ENCODE assay signal across 20 cellular contexts in genomic region chr1:55822896-55823295, GRCh38.
"Had no signal": no experiment of that assay in that cellular context is flagged by ENCODE, and none has a peak within 500 bp of the region (broad histone marks: within the 10 kb centered on the region; RNA-seq: fewer than 3 reads in every experiment).

No MANE protein-coding gene starts in this region.

- H3K9me3 Mint-ChIP-seq: endodermal cell had no signal

- H3K9me3 ChIP-seq: neutrophil, stomach, thoracic aorta, transverse colon had no signal

- H3K4me1 Mint-ChIP-seq: naive thymus-derived CD4-positive, alpha-beta T cell had no signal

- H3K27ac ChIP-seq: foreskin keratinocyte, neutrophil, stomach, thoracic aorta, transverse colon had no signal

- H3K36me3 ChIP-seq: neutrophil, stomach, thoracic aorta, transverse colon had no signal

- H3K4me1 ChIP-seq: foreskin keratinocyte, stomach, transverse colon had no signal

- H3K4me3 ChIP-seq: stomach, thoracic aorta, transverse colon had no signal

- H3K36me3 Mint-ChIP-seq: naive thymus-derived CD4-positive, alpha-beta T cell had no signal

- H3K4me3 Mint-ChIP-seq: endodermal cell; naive thymus-derived CD4-positive, alpha-beta T cell had no signal

- ATAC-seq: left cardiac atrium; left ventricle myocardium superior; naive thymus-derived CD4-positive, alpha-beta T cell; sciatic nerve had no signal

- H3K27ac Mint-ChIP-seq: endodermal cell; naive thymus-derived CD4-positive, alpha-beta T cell had no signal

- FAIRE-seq: colon, kidney, urothelium cell line had no signal

- H3K27me3 ChIP-seq: neutrophil, stomach, transverse colon had no signal

- DNase-seq: dermis blood vessel endothelial cell; effector CD4-positive, alpha-beta T cell; endodermal cell; erythroblast; kidney; left cardiac atrium; left ventricle myocardium superior; mesendoderm; naive thymus-derived CD4-positive, alpha-beta T cell; posterior cingulate gyrus; stimulated activated naive CD4-positive, alpha-beta T cell; stomach; substantia nigra; transverse colon had no signal
